2 cellular contexts compared by ENCODE assay signal in the genomic region with DNA sequence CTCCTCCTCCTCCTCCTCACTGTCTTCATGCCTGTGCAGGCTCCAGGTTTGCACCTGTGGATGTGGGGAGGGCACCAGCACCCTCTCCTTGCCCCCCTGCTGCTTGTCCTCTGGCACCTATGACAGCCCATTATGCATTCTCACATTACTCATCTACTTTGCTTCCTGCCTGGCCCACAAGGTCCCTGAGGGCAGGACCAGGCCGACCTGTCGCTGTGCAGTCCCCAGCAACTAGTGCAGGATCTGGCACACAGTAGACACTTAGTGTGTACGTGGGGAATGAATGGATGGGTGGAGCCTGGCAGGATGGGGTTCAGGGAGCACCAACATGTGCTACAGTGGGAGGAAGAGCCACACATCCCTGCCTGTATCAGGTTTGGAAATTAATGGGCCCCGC.
TF ChIP-seq lines count a peak whose summit lies in the region.

No MANE protein-coding gene starts in this region.

TF ChIP-seq in HEK293, 187 proteins besides CTCF, POLR2A, EP300 and RAD21 (continued from another document):
- TF ChIP-seq ZNF530 (tag by site-specific recombination; IDR thresholded peaks at IDR 0.05; ENCODE audit: low read depth) (no peak), SCRT2 (tag by site-specific recombination; IDR thresholded peaks at IDR 0.05) (peak; percentile 92), ZNF777 (tag by site-specific recombination; IDR thresholded peaks at IDR 0.05; ENCODE audit: borderline replicate concordance) (no peak), ZNF658 (tag by site-specific recombination; IDR thresholded peaks at IDR 0.05) (no peak), SCRT1 (tag by site-specific recombination; IDR thresholded peaks at IDR 0.05; ENCODE audit: borderline replicate concordance) (peak; percentile 83), ZXDB (tag by site-specific recombination; IDR thresholded peaks at IDR 0.05) (no peak)
- TF ChIP-seq, protein P1, sequence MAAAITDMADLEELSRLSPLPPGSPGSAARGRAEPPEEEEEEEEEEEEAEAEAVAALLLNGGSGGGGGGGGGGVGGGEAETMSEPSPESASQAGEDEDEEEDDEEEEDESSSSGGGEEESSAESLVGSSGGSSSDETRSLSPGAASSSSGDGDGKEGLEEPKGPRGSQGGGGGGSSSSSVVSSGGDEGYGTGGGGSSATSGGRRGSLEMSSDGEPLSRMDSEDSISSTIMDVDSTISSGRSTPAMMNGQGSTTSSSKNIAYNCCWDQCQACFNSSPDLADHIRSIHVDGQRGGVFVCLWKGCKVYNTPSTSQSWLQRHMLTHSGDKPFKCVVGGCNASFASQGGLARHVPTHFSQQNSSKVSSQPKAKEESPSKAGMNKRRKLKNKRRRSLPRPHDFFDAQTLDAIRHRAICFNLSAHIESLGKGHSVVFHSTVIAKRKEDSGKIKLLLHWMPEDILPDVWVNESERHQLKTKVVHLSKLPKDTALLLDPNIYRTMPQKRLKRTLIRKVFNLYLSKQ (tag by site-specific recombination; IDR thresholded peaks at IDR 0.05; ENCODE audit: borderline replicate concordance) = no peak

TF ChIP-seq in H1, 55 proteins besides CTCF, POLR2A, EP300 and RAD21 (continued from another document):
- TF ChIP-seq, protein P2, sequence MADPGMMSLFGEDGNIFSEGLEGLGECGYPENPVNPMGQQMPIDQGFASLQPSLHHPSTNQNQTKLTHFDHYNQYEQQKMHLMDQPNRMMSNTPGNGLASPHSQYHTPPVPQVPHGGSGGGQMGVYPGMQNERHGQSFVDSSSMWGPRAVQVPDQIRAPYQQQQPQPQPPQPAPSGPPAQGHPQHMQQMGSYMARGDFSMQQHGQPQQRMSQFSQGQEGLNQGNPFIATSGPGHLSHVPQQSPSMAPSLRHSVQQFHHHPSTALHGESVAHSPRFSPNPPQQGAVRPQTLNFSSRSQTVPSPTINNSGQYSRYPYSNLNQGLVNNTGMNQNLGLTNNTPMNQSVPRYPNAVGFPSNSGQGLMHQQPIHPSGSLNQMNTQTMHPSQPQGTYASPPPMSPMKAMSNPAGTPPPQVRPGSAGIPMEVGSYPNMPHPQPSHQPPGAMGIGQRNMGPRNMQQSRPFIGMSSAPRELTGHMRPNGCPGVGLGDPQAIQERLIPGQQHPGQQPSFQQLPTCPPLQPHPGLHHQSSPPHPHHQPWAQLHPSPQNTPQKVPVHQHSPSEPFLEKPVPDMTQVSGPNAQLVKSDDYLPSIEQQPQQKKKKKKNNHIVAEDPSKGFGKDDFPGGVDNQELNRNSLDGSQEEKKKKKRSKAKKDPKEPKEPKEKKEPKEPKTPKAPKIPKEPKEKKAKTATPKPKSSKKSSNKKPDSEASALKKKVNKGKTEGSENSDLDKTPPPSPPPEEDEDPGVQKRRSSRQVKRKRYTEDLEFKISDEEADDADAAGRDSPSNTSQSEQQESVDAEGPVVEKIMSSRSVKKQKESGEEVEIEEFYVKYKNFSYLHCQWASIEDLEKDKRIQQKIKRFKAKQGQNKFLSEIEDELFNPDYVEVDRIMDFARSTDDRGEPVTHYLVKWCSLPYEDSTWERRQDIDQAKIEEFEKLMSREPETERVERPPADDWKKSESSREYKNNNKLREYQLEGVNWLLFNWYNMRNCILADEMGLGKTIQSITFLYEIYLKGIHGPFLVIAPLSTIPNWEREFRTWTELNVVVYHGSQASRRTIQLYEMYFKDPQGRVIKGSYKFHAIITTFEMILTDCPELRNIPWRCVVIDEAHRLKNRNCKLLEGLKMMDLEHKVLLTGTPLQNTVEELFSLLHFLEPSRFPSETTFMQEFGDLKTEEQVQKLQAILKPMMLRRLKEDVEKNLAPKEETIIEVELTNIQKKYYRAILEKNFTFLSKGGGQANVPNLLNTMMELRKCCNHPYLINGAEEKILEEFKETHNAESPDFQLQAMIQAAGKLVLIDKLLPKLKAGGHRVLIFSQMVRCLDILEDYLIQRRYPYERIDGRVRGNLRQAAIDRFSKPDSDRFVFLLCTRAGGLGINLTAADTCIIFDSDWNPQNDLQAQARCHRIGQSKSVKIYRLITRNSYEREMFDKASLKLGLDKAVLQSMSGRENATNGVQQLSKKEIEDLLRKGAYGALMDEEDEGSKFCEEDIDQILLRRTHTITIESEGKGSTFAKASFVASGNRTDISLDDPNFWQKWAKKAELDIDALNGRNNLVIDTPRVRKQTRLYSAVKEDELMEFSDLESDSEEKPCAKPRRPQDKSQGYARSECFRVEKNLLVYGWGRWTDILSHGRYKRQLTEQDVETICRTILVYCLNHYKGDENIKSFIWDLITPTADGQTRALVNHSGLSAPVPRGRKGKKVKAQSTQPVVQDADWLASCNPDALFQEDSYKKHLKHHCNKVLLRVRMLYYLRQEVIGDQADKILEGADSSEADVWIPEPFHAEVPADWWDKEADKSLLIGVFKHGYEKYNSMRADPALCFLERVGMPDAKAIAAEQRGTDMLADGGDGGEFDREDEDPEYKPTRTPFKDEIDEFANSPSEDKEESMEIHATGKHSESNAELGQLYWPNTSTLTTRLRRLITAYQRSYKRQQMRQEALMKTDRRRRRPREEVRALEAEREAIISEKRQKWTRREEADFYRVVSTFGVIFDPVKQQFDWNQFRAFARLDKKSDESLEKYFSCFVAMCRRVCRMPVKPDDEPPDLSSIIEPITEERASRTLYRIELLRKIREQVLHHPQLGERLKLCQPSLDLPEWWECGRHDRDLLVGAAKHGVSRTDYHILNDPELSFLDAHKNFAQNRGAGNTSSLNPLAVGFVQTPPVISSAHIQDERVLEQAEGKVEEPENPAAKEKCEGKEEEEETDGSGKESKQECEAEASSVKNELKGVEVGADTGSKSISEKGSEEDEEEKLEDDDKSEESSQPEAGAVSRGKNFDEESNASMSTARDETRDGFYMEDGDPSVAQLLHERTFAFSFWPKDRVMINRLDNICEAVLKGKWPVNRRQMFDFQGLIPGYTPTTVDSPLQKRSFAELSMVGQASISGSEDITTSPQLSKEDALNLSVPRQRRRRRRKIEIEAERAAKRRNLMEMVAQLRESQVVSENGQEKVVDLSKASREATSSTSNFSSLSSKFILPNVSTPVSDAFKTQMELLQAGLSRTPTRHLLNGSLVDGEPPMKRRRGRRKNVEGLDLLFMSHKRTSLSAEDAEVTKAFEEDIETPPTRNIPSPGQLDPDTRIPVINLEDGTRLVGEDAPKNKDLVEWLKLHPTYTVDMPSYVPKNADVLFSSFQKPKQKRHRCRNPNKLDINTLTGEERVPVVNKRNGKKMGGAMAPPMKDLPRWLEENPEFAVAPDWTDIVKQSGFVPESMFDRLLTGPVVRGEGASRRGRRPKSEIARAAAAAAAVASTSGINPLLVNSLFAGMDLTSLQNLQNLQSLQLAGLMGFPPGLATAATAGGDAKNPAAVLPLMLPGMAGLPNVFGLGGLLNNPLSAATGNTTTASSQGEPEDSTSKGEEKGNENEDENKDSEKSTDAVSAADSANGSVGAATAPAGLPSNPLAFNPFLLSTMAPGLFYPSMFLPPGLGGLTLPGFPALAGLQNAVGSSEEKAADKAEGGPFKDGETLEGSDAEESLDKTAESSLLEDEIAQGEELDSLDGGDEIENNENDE (IDR thresholded peaks at IDR 0.05; ENCODE audit: insufficient replicate concordance, low read length) = no peak
- TF ChIP-seq KDM4A (IDR thresholded peaks at IDR 0.05; ENCODE audit: low read depth, low read length, severe bottlenecking) (no peak), EGR1 (IDR thresholded peaks at IDR 0.05; ENCODE audit: borderline replicate concordance, low read depth, low read length) (no peak), TBP (IDR thresholded peaks at IDR 0.05; ENCODE audit: low read depth, low read length) (no peak), BCL11A (IDR thresholded peaks at IDR 0.05; ENCODE audit: low read depth in 2 of 2, low read length in 2 of 2) (no peak), RNF2 (IDR thresholded peaks at IDR 0.05; ENCODE audit: borderline replicate concordance, low read depth, low read length, missing control alignments, poor library complexity, severe bottlenecking) (no peak), SP2 (IDR thresholded peaks at IDR 0.05; ENCODE audit: low read length) (no peak), SP4 (IDR thresholded peaks at IDR 0.05; ENCODE audit: low read length) (no peak), TCF12 (IDR thresholded peaks at IDR 0.05; ENCODE audit: low read depth, low read length) (no peak), HDAC6 (IDR thresholded peaks at IDR 0.05; ENCODE audit: low read depth, low read length) (no peak), POU5F1 (IDR thresholded peaks at IDR 0.05; ENCODE audit: low read depth, low read length) (no peak), MAFK (IDR thresholded peaks at IDR 0.05; ENCODE audit: low read depth, low read length) (no peak), RBBP5 (IDR thresholded peaks at IDR 0.05; ENCODE audit: borderline replicate concordance, low read depth, low read length) (no peak), CREB1 (IDR thresholded peaks at IDR 0.05) (no peak)
